ENCODE assay signal across 20 cellular contexts in the genomic region with DNA sequence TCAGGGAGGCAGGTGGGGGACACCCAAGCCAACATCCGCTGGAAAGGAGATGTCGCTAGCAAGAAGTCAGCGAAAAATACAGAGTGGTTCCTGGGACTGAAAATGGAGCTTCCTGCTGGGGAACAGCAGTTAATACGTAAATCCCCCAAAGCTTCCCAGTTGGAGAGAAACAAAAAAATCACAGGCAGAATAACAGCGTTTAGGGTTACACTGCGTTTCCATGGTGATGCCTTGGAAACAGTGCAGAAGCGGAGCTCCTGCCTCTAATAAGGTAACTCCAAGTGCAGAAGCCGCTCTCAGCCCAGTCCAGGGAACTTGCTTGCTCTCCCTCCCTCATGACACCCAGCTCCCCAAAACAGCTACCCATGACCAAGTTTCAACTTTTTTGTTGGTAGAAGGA.
A peak's percentile ranks its signal among the peaks of the same experiment; 100 is the strongest.
DNase-seq lines count a peak whose midpoint lies in the region; TF ChIP-seq lines count a peak whose summit lies in the region.
"Had no signal": no experiment of that assay in that cellular context is flagged by ENCODE, and none has a peak within 500 bp of the region (broad histone marks: within the 10 kb centered on the region; RNA-seq: fewer than 3 reads in every experiment).

No MANE protein-coding gene starts in this region.

- H4K5ac ChIP-seq in mesendoderm (ENCODE audit: low read length) = no peak overlapping the region

- H3K79me1 ChIP-seq in neuronal stem cell (ENCODE audit: low read depth, low read length) (peaks cover 4% of the 10 kb centered on the region), mesendoderm (ENCODE audit: low read length) (no peaks in the 10 kb centered on the region)

- no peak overlapping the region for H3K4me3 ChIP-seq in HUES48 (ENCODE audit: low read depth, low read length)
- no peak overlapping the region for H3K4me3 ChIP-seq in PC-9
- H3K4me3 ChIP-seq in neuronal stem cell (ENCODE audit: low read length in 2 of 2) = no peak overlapping the region
- H3K4me3 ChIP-seq in mesendoderm (ENCODE audit: low read length) = no peak overlapping the region
- H3K4me3 ChIP-seq in prostate gland = no peak overlapping the region
- H3K4me3 ChIP-seq: breast epithelium, thoracic aorta, vagina had no signal

- H3K9me3 ChIP-seq in HUES48 (ENCODE audit: control insufficient read depth, insufficient read depth, low read length) = no peaks in the 10 kb centered on the region
- H3K9me3 ChIP-seq in PC-9 (ENCODE audit: insufficient read depth, low read depth) = no peaks in the 10 kb centered on the region
- no peaks in the 10 kb centered on the region for H3K9me3 ChIP-seq in neuronal stem cell (replicated peaks in 1 of 2; ENCODE audit: control insufficient read depth in 2 of 2, insufficient read depth in 1 of 2, low read depth in 1 of 2, low read length in 2 of 2)
- H3K9me3 ChIP-seq in prostate gland = no peaks in the 10 kb centered on the region
- H3K9me3 ChIP-seq: breast epithelium, thoracic aorta, vagina had no signal

- peak overlapping the region; percentile 83 for H2BK5ac ChIP-seq in neuronal stem cell (ENCODE audit: low read length)
- no peak overlapping the region for H2BK5ac ChIP-seq in mesendoderm (ENCODE audit: low read length)

- peak overlapping the region; percentile 90 for H3K14ac ChIP-seq in neuronal stem cell (ENCODE audit: low read length)

- CTCF ChIA-PET in PC-9 (lab: Charles Lee) = no interaction called here

- no peak for DNase-seq in PC-9
- peak; percentile 29 for DNase-seq in fibroblast of peridontal ligament (ENCODE audit: extremely low read depth)
- peak; percentile 54 for DNase-seq in neuronal stem cell (ENCODE audit: low spot score)
- DNase-seq in mesendoderm = no peak
- no peak for DNase-seq in prostate gland (ENCODE audit: low spot score)
- DNase-seq in MV-4-11 (lab: John Stamatoyannopoulos, UW) = no peak
- DNase-seq: activated CD4-positive, alpha-beta T cell treated with anti-CD3 and anti-CD28 coated beads for 4 hours; CD8-positive, alpha-beta T cell; DMS153; KG1; kidney glomerular epithelial cell; natural killer cell; NCI-H187 treated with DMSO at 0.1 percent for 48 hours; NCI-H510A treated with DMSO at 0.1 percent for 48 hours; stimulated activated CD4-positive, alpha-beta T cell treated with anti-CD3 and anti-CD28 coated beads, Interleukin-2, amount 100 ng/mL, for 24 hours; stimulated activated naive B cell treated with anti-CD40 and anti-IgM and Interleukin-4, amounts not matched to agents 10 μg/mL and 1 μg/mL and 100 μg/mL, for 72 hours had no signal

- H4K91ac ChIP-seq in neuronal stem cell (ENCODE audit: low read depth, low read length, poor library complexity) = no peak overlapping the region

- no peaks in the 10 kb centered on the region for H3K27me3 ChIP-seq in HUES48 (ENCODE audit: control insufficient read depth, insufficient read depth, low read length)
- no peaks in the 10 kb centered on the region for H3K27me3 ChIP-seq in PC-9 (ENCODE audit: insufficient read depth, low read depth)
- H3K27me3 ChIP-seq in neuronal stem cell (ENCODE audit: control insufficient read depth in 3 of 3, insufficient read depth in 3 of 3, low read depth in 1 of 3, low read length in 3 of 3) = no peaks in the 10 kb centered on the region
- no peaks in the 10 kb centered on the region for H3K27me3 ChIP-seq in mesendoderm (ENCODE audit: insufficient read depth, low read length, poor library complexity)
- H3K27me3 ChIP-seq in prostate gland (replicated peaks; ENCODE audit: insufficient read depth) = no peaks in the 10 kb centered on the region
- H3K27me3 ChIP-seq: breast epithelium, vagina had no signal

- H2BK12ac ChIP-seq in neuronal stem cell (ENCODE audit: low read length) = no peak overlapping the region

- H3K56ac ChIP-seq in mesendoderm (ENCODE audit: low read length) = no peak overlapping the region

- intact Hi-C loops in PC-9 (cut with micrococcal nuclease; ENCODE audit: unreplicated experiment) (no loop called here), prostate gland (cut with DNase I) (no loop called here)

- H3K23ac ChIP-seq in neuronal stem cell (ENCODE audit: low read depth, low read length, poor library complexity) (no peak overlapping the region), mesendoderm (ENCODE audit: low read length) (no peak overlapping the region)

- TF ChIP-seq CTCF in PC-9 (conservative IDR thresholded peaks at IDR 0.05) (no peak), prostate gland (IDR thresholded peaks at IDR 0.05) (no peak)

- H3K4me1 ChIP-seq in HUES48 (ENCODE audit: control insufficient read depth, insufficient read depth, low read length) (peaks cover 9% of the 10 kb centered on the region; the same call in 1 of the 2 replicates), PC-9 (replicated peaks; ENCODE audit: insufficient read depth) (no peaks in the 10 kb centered on the region), neuronal stem cell (ENCODE audit: control insufficient read depth in 2 of 2, insufficient read depth in 1 of 2, low read depth in 1 of 2, low read length in 2 of 2) (peaks cover 10 to 28% of the 10 kb centered on the region in 2 donors), mesendoderm (ENCODE audit: control insufficient read depth, low read depth, low read length) (no peaks in the 10 kb centered on the region), prostate gland (replicated peaks) (no peaks in the 10 kb centered on the region)
- H3K4me1 ChIP-seq: breast epithelium had no signal

- peaks cover 85% of the 10 kb centered on the region for H4K20me1 ChIP-seq in PC-9 (ENCODE audit: insufficient read depth)

- no peak overlapping the region for H2BK120ac ChIP-seq in neuronal stem cell (ENCODE audit: low read depth, low read length)
- H2BK120ac ChIP-seq in mesendoderm (ENCODE audit: low read depth, low read length) = no peak overlapping the region

- H4K8ac ChIP-seq in neuronal stem cell (ENCODE audit: low read depth, low read length) = no peak overlapping the region
- H4K8ac ChIP-seq in mesendoderm (ENCODE audit: low read depth, low read length) = no peak overlapping the region

- POLR2A ChIA-PET in PC-9 (lab: Charles Lee; ENCODE audit: unreplicated experiment) = no interaction called here

- H3K4ac ChIP-seq in neuronal stem cell (ENCODE audit: low read length) (peak overlapping the region; percentile 59), mesendoderm (ENCODE audit: low read depth, low read length) (no peak overlapping the region)

- H3K27ac ChIP-seq in HUES48 (ENCODE audit: low read depth, low read length) = peak overlapping the region; percentile 31
- H3K27ac ChIP-seq in PC-9 = no peak overlapping the region
- H3K27ac ChIP-seq in neuronal stem cell (replicated peaks; ENCODE audit: low read length) = peak overlapping the region; percentile 66
- no peak overlapping the region for H3K27ac ChIP-seq in mesendoderm (ENCODE audit: low read depth, low read length)
- no peak overlapping the region for H3K27ac ChIP-seq in prostate gland
- H3K27ac ChIP-seq: breast epithelium, thoracic aorta, vagina had no signal

- H3F3A ChIP-seq in PC-9 (ENCODE audit: insufficient read depth, low read depth) = peaks cover 47% of the 10 kb centered on the region

- no peak overlapping the region for H3K9ac ChIP-seq in HUES48 (ENCODE audit: low read depth, low read length)
- H3K9ac ChIP-seq in neuronal stem cell (ENCODE audit: low read depth, low read length, poor library complexity) = no peak overlapping the region
- no peak overlapping the region for H3K9ac ChIP-seq in mesendoderm (ENCODE audit: low read length)

- no peak overlapping the region for H2AFZ ChIP-seq in PC-9
- no peak overlapping the region for H2AFZ ChIP-seq in neuronal stem cell (ENCODE audit: low read length)

- H3K79me2 ChIP-seq in PC-9 (ENCODE audit: low read depth) (peaks cover 38% of the 10 kb centered on the region), mesendoderm (ENCODE audit: control insufficient read depth, insufficient read depth, low read length) (no peaks in the 10 kb centered on the region)

- peak overlapping the region; percentile 90 for H2AK5ac ChIP-seq in neuronal stem cell (ENCODE audit: low read depth, low read length)
- H2AK5ac ChIP-seq in mesendoderm (ENCODE audit: low read length) = no peak overlapping the region

- peak overlapping the region; percentile 86 for H2BK15ac ChIP-seq in neuronal stem cell (ENCODE audit: low read length)
- no peak overlapping the region for H2BK15ac ChIP-seq in mesendoderm (replicated peaks; ENCODE audit: low read depth)

- H3K18ac ChIP-seq in neuronal stem cell (ENCODE audit: low read length) = peak overlapping the region; percentile 90
- no peak overlapping the region for H3K18ac ChIP-seq in mesendoderm (ENCODE audit: low read length)

- BruUV-seq in PC-9 (replicated peaks; lab: Mats Ljungman, UMichigan) = TSS peak; percentile 1

- no CpG with 5 or more reads among the region's 8 CpGs for WGBS in neuronal stem cell (ENCODE audit: extremely low coverage in 2 of 2, insufficient read length in 2 of 2, insufficient replicate concordance in 1 of 2), 2 donors
- WGBS in mesendoderm (ENCODE audit: extremely low coverage, insufficient coverage, low lambda C conversion rate) = no CpG with 5 or more reads among the region's 8 CpGs
- WGBS in prostate gland = 59% methylated on average over 8 of the region's 8 CpGs

- peaks cover 31% of the 10 kb centered on the region for H3K36me3 ChIP-seq in HUES48 (ENCODE audit: control insufficient read depth, insufficient read depth, low read length)
- peaks cover 50% of the 10 kb centered on the region for H3K36me3 ChIP-seq in PC-9 (ENCODE audit: low read depth)
- H3K36me3 ChIP-seq in neuronal stem cell (replicated peaks in 1 of 2; ENCODE audit: control insufficient read depth in 2 of 2, insufficient read depth in 2 of 2, low read length in 2 of 2) = peaks cover 19 to 75% of the 10 kb centered on the region in 2 donors
- H3K36me3 ChIP-seq in mesendoderm (ENCODE audit: control insufficient read depth, insufficient read depth, low read length) = peaks cover 6% of the 10 kb centered on the region
- peaks cover 0 to 4% of the 10 kb centered on the region in 2 donors for H3K36me3 ChIP-seq in prostate gland
- H3K36me3 ChIP-seq: breast epithelium had no signal

- TF ChIP-seq POLR2A in prostate gland (IDR thresholded peaks at IDR 0.05) = no peak

- no peaks in the 10 kb centered on the region for H3K9me2 ChIP-seq in PC-9 (ENCODE audit: insufficient read depth)

- H3K4me2 ChIP-seq in PC-9 (no peak overlapping the region), neuronal stem cell (ENCODE audit: insufficient read depth, low read length, poor library complexity, severe bottlenecking) (peak overlapping the region; percentile 26), mesendoderm (ENCODE audit: low read length) (no peak overlapping the region)

Comparison
In these comparisons a context has a peak if more than half of its experiments do, and no peak if none do; other contexts are left out.
1. H3K27ac ChIP-seq: peak in HUES48 (single experiment) and neuronal stem cell (single experiment); none in PC-9 (single experiment), mesendoderm (single experiment) and prostate gland (0 of 2).
2. DNase-seq: peak in fibroblast of peridontal ligament (single experiment) and neuronal stem cell (single experiment); none in PC-9 (0 of 2), mesendoderm (single experiment), prostate gland (single experiment) and MV-4-11 (single experiment).